35 cellular contexts compared by ENCODE assay signal in the genomic region with DNA sequence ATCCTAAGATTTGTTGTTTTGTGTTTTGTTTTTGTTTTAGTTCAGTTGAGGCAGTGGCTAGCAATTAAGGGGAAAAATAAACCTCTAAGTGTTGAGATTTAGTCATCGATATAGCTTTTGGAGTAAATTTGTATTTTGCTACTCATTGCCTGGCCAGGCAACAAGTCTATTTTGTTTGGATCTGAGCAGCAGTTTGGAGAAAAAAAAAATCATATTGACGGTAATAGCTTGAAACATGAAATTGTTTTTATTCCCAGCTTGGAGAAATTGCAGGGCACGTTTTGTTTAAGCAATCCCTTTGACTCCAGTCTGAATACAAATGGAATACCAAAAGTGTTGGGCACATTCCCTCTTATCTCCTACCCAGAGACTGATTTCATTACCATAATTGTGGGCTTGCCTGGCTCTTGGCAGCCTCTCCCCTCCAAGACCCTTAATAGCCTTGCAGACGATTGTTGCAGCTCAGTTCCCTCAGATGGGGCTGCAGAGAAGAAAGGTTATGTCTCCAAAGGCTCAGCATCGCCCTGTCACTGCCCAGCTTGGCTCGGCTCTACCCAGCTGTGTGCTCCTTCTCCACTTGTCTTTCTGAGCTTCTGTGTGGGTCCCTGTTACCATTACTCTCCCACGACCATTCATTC. TPM values are rescaled to one million over a fixed set of nuclear protein-coding genes. Genes with fewer than 3 reads are reported as not detected.
"Had no signal": no experiment of that assay in that cellular context is flagged by ENCODE, and none has a peak within 500 bp of the region (broad histone marks: within the 10 kb centered on the region; RNA-seq: fewer than 3 reads in every experiment).

No MANE protein-coding gene starts in this region.

- DNase-seq: activated CD4-positive, alpha-beta memory T cell treated with anti-CD3 and anti-CD28 coated beads for 36 hours; activated CD4-positive, alpha-beta T cell treated with anti-CD3 and anti-CD28 coated beads, Interleukin-2, amount 10 ng/mL, durations not matched to agents 24 days and 14 days; activated CD8-positive, alpha-beta memory T cell treated with anti-CD3 and anti-CD28 coated beads, Interleukin-2, amount 50 U/mL, for 4 hours; activated effector memory CD4-positive, alpha-beta T cell treated with anti-CD3 and anti-CD28 coated beads, Interleukin-2, amount 50 U/mL, for 16 hours; activated naive CD4-positive, alpha-beta T cell treated with anti-CD3 and anti-CD28 coated beads for 36 hours; activated naive CD8-positive, alpha-beta T cell treated with anti-CD3 and anti-CD28 coated beads, Interleukin-2, amount 10 ng/mL, durations not matched to agents 7 days and 5 days; activated T-cell treated with anti-CD3 and anti-CD28 coated beads, Interleukin-2, amount 50 U/mL, for 1 hour; amygdala; cerebellar nuclear complex; colonic mucosa; effector CD8-positive, alpha-beta T cell; esophagus squamous epithelium; left cardiac atrium; mammary epithelial cell; midbrain; naive thymus-derived CD4-positive, alpha-beta T cell; pancreas; retina; sigmoid colon; small intestine; stimulated activated CD4-positive, alpha-beta T cell treated with anti-CD3 and anti-CD28 coated beads, Interleukin-4, amount 100 ng/mL, for 24 hours; stimulated activated naive CD8-positive, alpha-beta T cell treated with anti-CD3 and anti-CD28 coated beads, Interleukin-15, amount 100 ng/mL, for 72 hours; SW 1271; T-helper 9 cell; testis; upper lobe of left lung; WERI-Rb-1 had no signal

- H3K36me3 ChIP-seq: colonic mucosa, esophagus squamous epithelium, gastroesophageal sphincter, pancreas, prostate gland, sigmoid colon, upper lobe of left lung, vagina, WERI-Rb-1 had no signal

- H3K4me2 ChIP-seq: hepatocyte had no signal

- H3K27ac ChIP-seq: colonic mucosa, epithelial cell of prostate, gastroesophageal sphincter, hepatocyte, pancreas, prostate gland, sigmoid colon, testis, upper lobe of left lung, vagina, WERI-Rb-1 had no signal

- H3K4me3 ChIP-seq: colonic mucosa, esophagus squamous epithelium, gastroesophageal sphincter, hepatocyte, pancreas, prostate gland, sigmoid colon, testis, upper lobe of left lung, vagina had no signal

- H2AFZ ChIP-seq: hepatocyte had no signal

- H3K4me1 ChIP-seq: colonic mucosa, pancreas, prostate gland, sigmoid colon, testis, vagina had no signal

- ATAC-seq: activated CD4-positive, CD25-positive, alpha-beta regulatory T cell treated with anti-CD3 and anti-CD28 coated beads, Interleukin-2, amount 50 U/mL, for 24 hours; left cardiac atrium; naive thymus-derived CD4-positive, alpha-beta T cell; pancreas; stimulated activated effector memory CD8-positive, alpha-beta T cell treated with anti-CD3 and anti-CD28 coated beads, Interleukin-12 subunit alpha, Interleukin-12 subunit beta, amount 100 ng/mL, for 72 hours; stimulated activated naive CD8-positive, alpha-beta T cell treated with anti-CD3 and anti-CD28 coated beads, Interleukin-15, amount 100 ng/mL, for 72 hours had no signal

- H3K9me3 ChIP-seq: colonic mucosa, esophagus squamous epithelium, gastroesophageal sphincter, pancreas, prostate gland, sigmoid colon, testis, upper lobe of left lung, vagina had no signal

- H3K27me3 ChIP-seq: colonic mucosa, esophagus squamous epithelium, gastroesophageal sphincter, hepatocyte, pancreas, sigmoid colon, testis, upper lobe of left lung, vagina had no signal

- H3K79me2 ChIP-seq: hepatocyte had no signal

RNA-seq across cellular contexts. Expression of a gene that starts 56.0 kb away (rescaled TPM):
- polyA plus RNA-seq: neural cell had no signal
